Comparison of ENCODE assay signal across 9 cellular contexts in genomic region chr9:124297553-124297905, GRCh38. TPM values are rescaled to one million over a fixed set of nuclear protein-coding genes. Genes with fewer than 3 reads are reported as not detected.
DNase-seq lines count a peak whose midpoint lies in the region; ATAC-seq and TF ChIP-seq lines count a peak whose summit lies in the region.
"Had no signal": no experiment of that assay in that cellular context is flagged by ENCODE, and none has a peak within 500 bp of the region (broad histone marks: within the 10 kb centered on the region; RNA-seq: fewer than 3 reads in every experiment).

No MANE protein-coding gene starts in this region.

- no peaks in the 10 kb centered on the region for H3K27me3 ChIP-seq in right atrium auricular region

- peak overlapping the region; percentile 18 to 41 for H3K27ac ChIP-seq in right atrium auricular region

- TF ChIP-seq CTCF in right atrium auricular region (IDR thresholded peaks at IDR 0.05) (no peak), omental fat pad (IDR thresholded peaks at IDR 0.05) (no peak)

- H3K9me3 ChIP-seq in right atrium auricular region = no peaks in the 10 kb centered on the region

- peaks cover 0 to 63% of the 10 kb centered on the region in 2 donors for H3K4me1 ChIP-seq in right atrium auricular region

- peak; percentile 85 for DNase-seq in GM04503 (ENCODE audit: low read depth)
- DNase-seq in anterior cingulate cortex (lab: John Stamatoyannopoulos, UW) = peak in 40 of 58 donors; percentile 10 to 73 (median 38)
- DNase-seq in right atrium auricular region (ENCODE audit: low spot score) = peak; percentile 91
- peak; percentile 62 for DNase-seq in putamen (ENCODE audit: low spot score)
- DNase-seq in SKM-1 treated with dmso at 0.1 percent for 144 hours (lab: John Stamatoyannopoulos, UW; ENCODE audit: unreplicated experiment) = no peak
- no peak for DNase-seq in omental fat pad (ENCODE audit: low spot score)
- DNase-seq in DMS114 treated with DMSO at 0.1 percent for 48 hours (lab: John Stamatoyannopoulos, UW; ENCODE audit: unreplicated experiment) = no peak
- no peak for DNase-seq in activated CD8-positive, alpha-beta memory T cell treated with anti-CD3 and anti-CD28 coated beads, Interleukin-2, amount 50 U/mL, for 48 hours
- DNase-seq: activated T-cell treated with anti-CD3 and anti-CD28 coated beads for 4 hours had no signal

- no peak overlapping the region for H3K4me3 ChIP-seq in right atrium auricular region

- no peaks in the 10 kb centered on the region for H3K36me3 ChIP-seq in right atrium auricular region

- no peak for ATAC-seq in omental fat pad (ENCODE audit: low FRiP score)

RNA-seq across cellular contexts. Expression of gene NEK6, which starts 39.8 kb away (rescaled TPM):
- total RNA-seq in right atrium auricular region (1 to 10 TPM; 9.2 to 9.7 TPM), omental fat pad (10 to 100 TPM; 11.8 to 52.1 (median 29.0) TPM)

Comparison
In these comparisons a context has a peak if more than half of its experiments do, and no peak if none do; other contexts are left out.
1. DNase-seq: peak in GM04503 (single experiment), anterior cingulate cortex (40 of 58), right atrium auricular region (single experiment) and putamen (single experiment); none in SKM-1 treated with dmso at 0.1 percent for 144 hours (single experiment), omental fat pad (single experiment), DMS114 treated with DMSO at 0.1 percent for 48 hours (single experiment) and activated CD8-positive, alpha-beta memory T cell treated with anti-CD3 and anti-CD28 coated beads, Interleukin-2, amount 50 U/mL, for 48 hours (single experiment).